In genomic region chr7:47751068-47751467, GRCh38 we compare ENCODE assay signal across 15 cellular contexts.
"Had no signal": no experiment of that assay in that cellular context is flagged by ENCODE, and none has a peak within 500 bp of the region (broad histone marks: within the 10 kb centered on the region; RNA-seq: fewer than 3 reads in every experiment).

No MANE protein-coding gene starts in this region.

- ATAC-seq: activated T-cell treated with anti-CD3 and anti-CD28 coated beads, Interleukin-2, amount 50 U/mL, for 72 hours; left lung; natural killer cell; stimulated activated effector memory CD8-positive, alpha-beta T cell treated with anti-CD3 and anti-CD28 coated beads, Interleukin-12 subunit alpha, Interleukin-12 subunit beta, amount 100 ng/mL, for 72 hours had no signal

- H3K4me3 Mint-ChIP-seq: activated T-cell treated with anti-CD3 and anti-CD28 coated beads, Interleukin-2, amount 50 U/mL, for 72 hours; endodermal cell; natural killer cell; stimulated activated effector memory CD8-positive, alpha-beta T cell treated with anti-CD3 and anti-CD28 coated beads, Interleukin-12 subunit alpha, Interleukin-12 subunit beta, amount 100 ng/mL, for 72 hours had no signal

- H3K4me1 Mint-ChIP-seq: endodermal cell; stimulated activated effector memory CD8-positive, alpha-beta T cell treated with anti-CD3 and anti-CD28 coated beads, Interleukin-12 subunit alpha, Interleukin-12 subunit beta, amount 100 ng/mL, for 72 hours had no signal

- H3K36me3 Mint-ChIP-seq: natural killer cell; stimulated activated effector memory CD8-positive, alpha-beta T cell treated with anti-CD3 and anti-CD28 coated beads, Interleukin-12 subunit alpha, Interleukin-12 subunit beta, amount 100 ng/mL, for 72 hours had no signal

- DNase-seq: activated CD4-positive, CD25-positive, alpha-beta regulatory T cell treated with anti-CD3 and anti-CD28 coated beads, Interleukin-2, amount 50 U/mL, for 72 hours; activated CD8-positive, alpha-beta memory T cell treated with anti-CD3 and anti-CD28 coated beads, Interleukin-2, amount 50 U/mL, for 48 hours; activated gamma-delta T cell; activated T-cell treated with anti-CD3 and anti-CD28 coated beads, Interleukin-2, amount 50 U/mL, for 72 hours; dorsolateral prefrontal cortex; endodermal cell; left lung; natural killer cell; T-helper 1 cell; T1000; thyroid gland had no signal

- H3K27me3 ChIP-seq: left lung, neutrophil, thyroid gland had no signal

- H3K27ac Mint-ChIP-seq: activated T-cell treated with anti-CD3 and anti-CD28 coated beads, Interleukin-2, amount 50 U/mL, for 72 hours; endodermal cell; natural killer cell; stimulated activated effector memory CD8-positive, alpha-beta T cell treated with anti-CD3 and anti-CD28 coated beads, Interleukin-12 subunit alpha, Interleukin-12 subunit beta, amount 100 ng/mL, for 72 hours had no signal

- H3K27ac ChIP-seq: dorsolateral prefrontal cortex, left lung, neutrophil, thyroid gland had no signal

- H3K36me3 ChIP-seq: left lung, neutrophil, thyroid gland had no signal

- H3K4me1 ChIP-seq: left lung, thyroid gland had no signal

- H3K4me3 ChIP-seq: dorsolateral prefrontal cortex, left lung, thyroid gland had no signal

- H3K9me3 ChIP-seq: left lung, neutrophil, thyroid gland had no signal

- FAIRE-seq: astrocyte, urothelium cell line had no signal

- H3K9me3 Mint-ChIP-seq: endodermal cell had no signal
